24 cellular contexts compared by ENCODE assay signal in the genomic region with DNA sequence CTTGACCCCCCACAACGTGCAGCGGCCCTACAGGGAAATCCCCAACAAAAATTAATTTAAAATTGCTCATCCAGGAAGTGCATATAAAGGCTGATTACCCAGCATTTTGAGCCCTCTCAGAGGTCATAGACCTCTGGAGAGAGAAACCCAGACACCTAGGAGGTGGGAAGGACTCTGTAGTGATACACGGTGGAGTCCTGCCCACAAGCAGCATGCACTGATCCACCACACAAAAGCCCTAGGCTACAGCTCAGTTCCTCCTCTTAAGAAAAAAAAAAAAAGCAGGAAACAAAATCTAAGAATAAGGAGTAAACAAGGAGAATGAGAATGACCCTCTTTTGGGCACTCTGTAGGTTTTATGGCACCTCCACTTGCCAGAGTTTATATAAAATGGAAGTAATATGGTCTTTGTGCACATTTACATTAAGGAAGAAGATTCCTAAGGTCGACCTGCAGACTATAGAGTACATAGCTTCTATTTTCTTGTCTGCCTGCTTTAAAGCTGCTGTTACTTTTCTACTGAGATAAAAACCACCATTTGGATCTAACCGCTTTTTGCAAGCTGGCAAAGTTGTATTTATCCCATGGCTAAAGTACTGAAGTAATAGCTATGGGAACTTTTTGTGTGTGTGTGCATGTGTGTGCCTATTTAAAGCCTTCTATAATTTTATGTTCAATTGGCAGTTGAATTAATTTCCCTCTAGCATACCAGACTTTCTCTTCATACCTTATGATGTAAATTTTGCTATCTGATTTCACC. TPM values are rescaled to one million over a fixed set of nuclear protein-coding genes. Genes with fewer than 3 reads are reported as not detected.
"Had no signal": no experiment of that assay in that cellular context is flagged by ENCODE, and none has a peak within 500 bp of the region (broad histone marks: within the 10 kb centered on the region; RNA-seq: fewer than 3 reads in every experiment).

No MANE protein-coding gene starts in this region.

- H3K4me3 ChIP-seq: esophagus squamous epithelium, mucosa of descending colon, sigmoid colon, skin epidermis, suprapubic skin, thyroid gland had no signal

- ATAC-seq: effector memory CD8-positive, alpha-beta T cell; left lobe of liver; mucosa of descending colon; naive thymus-derived CD8-positive, alpha-beta T cell had no signal

- FAIRE-seq: islet of Langerhans, urothelium cell line had no signal

- H3K36me3 ChIP-seq: esophagus squamous epithelium, sigmoid colon, suprapubic skin, thyroid gland had no signal

- H3K4me3 Mint-ChIP-seq: dendritic cell treated with granulocyte-macrophage colony-stimulating factor and Interleukin-4, amounts not matched to agents 40 ng/mL and 50 ng/mL, for 4 days; effector memory CD8-positive, alpha-beta T cell; naive thymus-derived CD8-positive, alpha-beta T cell; neural crest cell; type B pancreatic cell had no signal

- DNase-seq: effector memory CD8-positive, alpha-beta T cell; esophagus squamous epithelium; foreskin fibroblast; kidney glomerular epithelial cell; mammary epithelial cell; mucosa of descending colon; naive thymus-derived CD8-positive, alpha-beta T cell; posterior cingulate gyrus; sigmoid colon; stimulated activated CD4-positive, alpha-beta T cell treated with anti-CD3 and anti-CD28 coated beads, Interleukin-12 subunit alpha, Interleukin-12 subunit beta, amount 100 ng/mL, for 4 hours; stimulated activated CD4-positive, alpha-beta T cell treated with anti-CD3 and anti-CD28 coated beads, Interleukin-2, amount 100 ng/mL, for 48 hours; stimulated activated naive CD4-positive, alpha-beta T cell treated with Interleukin-2 at 50 U/mL for 16 hours; thyroid gland had no signal

- H3K9me3 ChIP-seq: esophagus squamous epithelium, mucosa of descending colon, sigmoid colon, suprapubic skin, thyroid gland had no signal

- H3K4me1 ChIP-seq: sigmoid colon, suprapubic skin, thyroid gland had no signal

- H3K4me1 Mint-ChIP-seq: naive thymus-derived CD8-positive, alpha-beta T cell had no signal

- H3K27me3 Mint-ChIP-seq: dendritic cell treated with granulocyte-macrophage colony-stimulating factor and Interleukin-4, amounts not matched to agents 40 ng/mL and 50 ng/mL, for 4 days; type B pancreatic cell had no signal

- H3K27me3 ChIP-seq: esophagus squamous epithelium, sigmoid colon, suprapubic skin, thyroid gland had no signal

- H3K27ac Mint-ChIP-seq: dendritic cell treated with granulocyte-macrophage colony-stimulating factor and Interleukin-4, amounts not matched to agents 40 ng/mL and 50 ng/mL, for 4 days; effector memory CD8-positive, alpha-beta T cell had no signal

- H3K27ac ChIP-seq: esophagus squamous epithelium, sigmoid colon, skin epidermis, suprapubic skin, thyroid gland had no signal

- H3K9me3 Mint-ChIP-seq: dendritic cell treated with granulocyte-macrophage colony-stimulating factor and Interleukin-4, amounts not matched to agents 40 ng/mL and 50 ng/mL, for 4 days; effector memory CD8-positive, alpha-beta T cell; naive thymus-derived CD8-positive, alpha-beta T cell; type B pancreatic cell had no signal

RNA-seq across cellular contexts. Expression of a gene that starts 46.9 kb away (rescaled TPM):
- total RNA-seq: epithelial cell of proximal tubule, mesenteric fat pad, neural crest cell, osteocyte had no signal
